Comparison of ENCODE assay signal across 8 cellular contexts in genomic region chr10:49164587-49165188, GRCh38. TPM values are rescaled to one million over a fixed set of nuclear protein-coding genes. Genes with fewer than 3 reads are reported as not detected.
DNase-seq lines count a peak whose midpoint lies in the region; ATAC-seq and TF ChIP-seq lines count a peak whose summit lies in the region.

No MANE protein-coding gene starts in this region.

- no peak overlapping the region for H3K9ac ChIP-seq in SU-DHL-6 (ENCODE audit: low read length)

- ATAC-seq in GM18909 (IDR thresholded peaks at IDR 0.05; ENCODE audit: poor library complexity, unreplicated experiment) (peak; percentile 83), HG03280 (IDR thresholded peaks at IDR 0.05; ENCODE audit: unreplicated experiment) (peak; percentile 82), memory B cell (ENCODE audit: low read depth) (peak; percentile 82)

- H4K20me1 ChIP-seq in SU-DHL-6 (ENCODE audit: low read depth, low read length) = no peaks in the 10 kb centered on the region

- H3K79me2 ChIP-seq in SU-DHL-6 (ENCODE audit: insufficient read depth, low read length) = no peaks in the 10 kb centered on the region

- H3K27ac Mint-ChIP-seq in CD14-positive monocyte (peak overlapping the region in 1 of 7 donors; percentile 60), memory B cell (peak overlapping the region; percentile 4)
- H3K27ac Mint-ChIP-seq in dendritic cell treated with granulocyte-macrophage colony-stimulating factor and Interleukin-4, amounts not matched to agents 40 ng/mL and 50 ng/mL, for 4 days = peak overlapping the region; percentile 15

- no peaks in the 10 kb centered on the region for H3K9me2 ChIP-seq in SU-DHL-6 (replicated peaks; ENCODE audit: insufficient read depth, low read length)

- H3K27ac ChIP-seq in SU-DHL-6 (ENCODE audit: low read depth, low read length) = no peak overlapping the region

- H3K4me2 ChIP-seq in SU-DHL-6 (ENCODE audit: low read depth, low read length, poor library complexity, severe bottlenecking) = no peak overlapping the region

- DNase-seq in CD14-positive monocyte (ENCODE audit: low spot score) (peak; percentile 69), memory B cell (ENCODE audit: low spot score in 2 of 2) (no peak), 8988T (no peak), NCI-H2029 treated with DMSO at 0.1 percent for 48 hours (lab: John Stamatoyannopoulos, UW) (no peak)

- no peaks in the 10 kb centered on the region for H3F3A ChIP-seq in SU-DHL-6 (ENCODE audit: insufficient read depth)

- no peaks in the 10 kb centered on the region for H3K27me3 ChIP-seq in SU-DHL-6 (ENCODE audit: low read length)

- peaks cover 0 to 4% (median 4%) of the 10 kb centered on the region in 3 donors for H3K27me3 Mint-ChIP-seq in CD14-positive monocyte (ENCODE audit: low read depth in 3 of 3)
- peaks cover 2% of the 10 kb centered on the region for H3K27me3 Mint-ChIP-seq in dendritic cell treated with granulocyte-macrophage colony-stimulating factor and Interleukin-4, amounts not matched to agents 40 ng/mL and 50 ng/mL, for 4 days
- H3K27me3 Mint-ChIP-seq in memory B cell = no peaks in the 10 kb centered on the region

- intact Hi-C loops in CD14-positive monocyte (cut with micrococcal nuclease) = no loop called here
- intact Hi-C loops in dendritic cell treated with granulocyte-macrophage colony-stimulating factor and Interleukin-4, amounts not matched to agents 40 ng/mL and 50 ng/mL, for 4 days (cut with micrococcal nuclease) = loop anchor here (5.0 to 10.0 kb wide), 2 partner anchors 180 to 507 kb away; no protein-coding TSS in a partner anchor

- H3K36me3 ChIP-seq in SU-DHL-6 (ENCODE audit: low read length) = no peaks in the 10 kb centered on the region

- H3K9me3 Mint-ChIP-seq in CD14-positive monocyte (no peaks in the 10 kb centered on the region), memory B cell (no peaks in the 10 kb centered on the region)
- H3K9me3 Mint-ChIP-seq in dendritic cell treated with granulocyte-macrophage colony-stimulating factor and Interleukin-4, amounts not matched to agents 40 ng/mL and 50 ng/mL, for 4 days = no peaks in the 10 kb centered on the region

- H3K4me1 Mint-ChIP-seq in CD14-positive monocyte = peaks cover 26% of the 10 kb centered on the region
- peaks cover 83% of the 10 kb centered on the region for H3K4me1 Mint-ChIP-seq in dendritic cell treated with granulocyte-macrophage colony-stimulating factor and Interleukin-4, amounts not matched to agents 40 ng/mL and 50 ng/mL, for 4 days (ENCODE audit: low read depth)
- peaks cover 26% of the 10 kb centered on the region for H3K4me1 Mint-ChIP-seq in memory B cell

- H3K36me3 Mint-ChIP-seq in CD14-positive monocyte (peaks cover 0 to 10% of the 10 kb centered on the region in 2 donors), memory B cell (peaks cover 42% of the 10 kb centered on the region)
- peaks cover 94% of the 10 kb centered on the region for H3K36me3 Mint-ChIP-seq in dendritic cell treated with granulocyte-macrophage colony-stimulating factor and Interleukin-4, amounts not matched to agents 40 ng/mL and 50 ng/mL, for 4 days (ENCODE audit: low read depth)

- peak overlapping the region; percentile 75 for H2AFZ ChIP-seq in SU-DHL-6 (ENCODE audit: low read depth, low read length, severe bottlenecking)

- no peaks in the 10 kb centered on the region for H3K9me3 ChIP-seq in SU-DHL-6 (ENCODE audit: insufficient read depth, low read length)

- TF ChIP-seq CTCF in CD14-positive monocyte (IDR thresholded peaks at IDR 0.05) (peak; percentile 84), SU-DHL-6 (IDR thresholded peaks at IDR 0.05; ENCODE audit: insufficient read depth, low read length, poor library complexity, severe bottlenecking) (peak; percentile 83)

- no peak overlapping the region for H3K4me3 ChIP-seq in SU-DHL-6 (ENCODE audit: insufficient read depth, low read length, poor library complexity, severe bottlenecking)

- H3K4me3 Mint-ChIP-seq in CD14-positive monocyte = no peak overlapping the region
- no peak overlapping the region for H3K4me3 Mint-ChIP-seq in dendritic cell treated with granulocyte-macrophage colony-stimulating factor and Interleukin-4, amounts not matched to agents 40 ng/mL and 50 ng/mL, for 4 days
- no peak overlapping the region for H3K4me3 Mint-ChIP-seq in memory B cell

RNA-seq across cellular contexts. Expression of gene TMEM273, which starts 23.5 kb away (rescaled TPM):
- polyA plus RNA-seq in CD14-positive monocyte = 1 to 10 TPM; 6.7 to 6.9 TPM

RNA-seq across cellular contexts. Expression of gene FAM170B, which starts 30.9 kb away (rescaled TPM):
- polyA plus RNA-seq in CD14-positive monocyte = not detected

RNA-seq across cellular contexts. Expression of gene VSTM4, which starts 49.4 kb away (rescaled TPM):
- not detected for polyA plus RNA-seq in CD14-positive monocyte
